In genomic region chr12:28755027-28755426, GRCh38 we compare ENCODE assay signal across 32 cellular contexts.
"Had no signal": no experiment of that assay in that cellular context is flagged by ENCODE, and none has a peak within 500 bp of the region (broad histone marks: within the 10 kb centered on the region; RNA-seq: fewer than 3 reads in every experiment).

No MANE protein-coding gene starts in this region.

- H3K4me1 ChIP-seq: adrenal gland, ascending aorta, body of pancreas, breast epithelium had no signal

- H3K9me3 ChIP-seq: adrenal gland, ascending aorta had no signal

- H3K27ac ChIP-seq: adrenal gland, ascending aorta, body of pancreas, brain microvascular endothelial cell, breast epithelium, cardiac muscle cell had no signal

- H3K36me3 ChIP-seq: adrenal gland, ascending aorta, brain microvascular endothelial cell, breast epithelium, cardiac muscle cell had no signal

- H3K4me3 ChIP-seq: adrenal gland, ascending aorta, body of pancreas, breast epithelium, cardiac muscle cell had no signal

- DNase-seq: activated effector memory CD4-positive, alpha-beta T cell treated with anti-CD3 and anti-CD28 coated beads, Interleukin-2, amount 50 U/mL, for 16 hours; activated effector memory CD4-positive, alpha-beta T cell treated with Interleukin-2 at 50 U/mL for 16 hours; activated gamma-delta T cell; activated gamma-delta T cell treated with Interleukin-2 at 50 U/mL for 16 hours; activated naive CD4-positive, alpha-beta T cell; activated naive CD4-positive, alpha-beta T cell treated with anti-CD3 and anti-CD28 coated beads for 36 hours; activated naive CD4-positive, alpha-beta T cell treated with anti-CD3 and anti-CD28 coated beads, Interleukin-2, amount 10 ng/mL, durations not matched to agents 7 days and 5 days; activated naive CD4-positive, alpha-beta T cell treated with anti-CD3 and anti-CD28 coated beads, Interleukin-2, amount 50 U/mL, for 16 hours; activated naive CD4-positive, alpha-beta T cell treated with Interleukin-2 at 50 U/mL for 16 hours; activated naive CD8-positive, alpha-beta T cell treated with anti-CD3 and anti-CD28 coated beads for 36 hours; activated naive CD8-positive, alpha-beta T cell treated with anti-CD3 and anti-CD28 coated beads, Interleukin-2, amount 10 ng/mL, durations not matched to agents 7 days and 5 days; activated naive CD8-positive, alpha-beta T cell treated with anti-CD3 and anti-CD28 coated beads, Interleukin-2, amount 50 U/mL, for 24 hours; activated T-cell treated with anti-CD3 and anti-CD28 coated beads, Interleukin-2, amount 50 U/mL, for 4 hours; activated T-cell treated with anti-CD3 and anti-CD28 coated beads, Interleukin-2, amount 50 U/mL, for 48 hours; activated T-cell treated with anti-CD3 and anti-CD28 coated beads, Interleukin-2, amount 50 U/mL, for 72 hours; adrenal gland; amniotic stem cell; amygdala; anterior cingulate cortex; aorta; body of pancreas; brain microvascular endothelial cell; caudate nucleus; central memory CD4-positive, alpha-beta T cell; cerebellar nuclear complex had no signal

- ATAC-seq: activated naive CD4-positive, alpha-beta T cell treated with anti-CD3 and anti-CD28 coated beads, Interleukin-2, amount 50 U/mL, for 72 hours; activated naive CD8-positive, alpha-beta T cell treated with anti-CD3 and anti-CD28 coated beads, Interleukin-2, amount 50 U/mL, for 24 hours; activated T-cell treated with anti-CD3 and anti-CD28 coated beads, Interleukin-2, amount 50 U/mL, for 4 hours; activated T-cell treated with anti-CD3 and anti-CD28 coated beads, Interleukin-2, amount 50 U/mL, for 72 hours; activated T-helper 17 cell treated with anti-CD3 and anti-CD28 coated beads, Interleukin-2, amount 50 U/mL, for 72 hours; body of pancreas had no signal

- FAIRE-seq: astrocyte, bronchial epithelial cell had no signal
